ENCODE assay signal across 8 cellular contexts in the genomic region with DNA sequence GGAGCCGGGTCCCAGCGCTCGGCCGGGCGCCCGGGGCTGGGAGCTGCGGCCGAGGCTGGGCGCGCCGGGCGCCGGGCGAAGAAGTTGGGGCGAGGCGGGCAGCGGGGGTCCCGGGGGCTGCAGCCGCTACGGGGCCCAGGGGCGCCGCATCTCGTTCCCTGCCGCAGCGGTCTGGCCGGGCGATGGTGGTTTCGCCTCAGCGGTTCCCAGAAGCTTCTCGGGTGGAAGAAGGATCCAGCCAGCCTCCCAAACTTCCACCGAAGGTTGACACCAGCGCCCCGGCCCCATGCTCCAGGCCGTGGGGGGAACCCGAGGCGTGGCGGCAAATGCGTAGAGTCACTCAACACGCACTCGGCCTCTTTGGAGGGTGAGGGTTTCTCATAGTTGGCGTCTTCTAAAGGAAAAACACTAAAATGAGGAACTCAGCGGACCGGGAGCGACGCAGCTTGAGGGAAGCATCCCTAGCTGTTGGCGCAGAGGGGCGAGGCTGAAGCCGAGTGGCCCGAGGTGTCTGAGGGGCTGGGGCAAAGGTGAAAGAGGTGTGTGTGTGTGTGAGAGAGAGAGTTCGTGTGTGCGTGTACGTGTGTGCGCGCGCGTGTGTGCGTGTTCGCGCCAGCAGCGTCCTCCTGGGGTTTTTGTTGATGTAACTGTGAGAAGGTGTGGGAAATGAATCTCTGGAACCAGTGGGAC. TPM values are rescaled to one million over a fixed set of nuclear protein-coding genes. Genes with fewer than 3 reads are reported as not detected.
DNase-seq lines count a peak whose midpoint lies in the region; ATAC-seq and FAIRE-seq lines count a peak whose summit lies in the region.

No MANE protein-coding gene starts in this region.

- H3K27me3 ChIP-seq in adipocyte (replicated peaks; ENCODE audit: control insufficient read depth, insufficient read depth, low read length), result no peaks in the 10 kb centered on the region
- H3K27me3 ChIP-seq in iPS DF 6.9 (ENCODE audit: control insufficient read depth, insufficient read depth, low read length), result peaks cover 12% of the 10 kb centered on the region
- H3K27me3 ChIP-seq in small intestine (ENCODE audit: control insufficient read depth in 2 of 2, insufficient read depth in 2 of 2, low read length in 2 of 2), result no peaks in the 10 kb centered on the region

- peak overlapping the region; percentile 83 for H3K9ac ChIP-seq in adipocyte (ENCODE audit: low read length)

- no CpG with 5 or more reads among the region's 60 CpGs for WGBS in iPS DF 6.9 (ENCODE audit: insufficient coverage, insufficient read length)
- WGBS in small intestine, 3 donors, result 2 to 7% (median 3%) methylated on average over 33 to 60 of the region's 60 CpGs

- H3K9me3 ChIP-seq in adipocyte (ENCODE audit: control insufficient read depth, low read length) (no peaks in the 10 kb centered on the region), iPS DF 6.9 (ENCODE audit: control insufficient read depth, insufficient read depth, low read length) (no peaks in the 10 kb centered on the region), small intestine (ENCODE audit: control insufficient read depth, low read depth) (no peaks in the 10 kb centered on the region)

- H3K4me3 ChIP-seq in adipocyte (ENCODE audit: low read length) (peak overlapping the region; percentile 81), iPS DF 6.9 (ENCODE audit: low read length) (peak overlapping the region; percentile 96; the same call in 1 of the 2 replicates), small intestine (ENCODE audit: low read depth in 1 of 2, low read length in 2 of 2) (peak overlapping the region; percentile 41 to 48)

- H3K27ac ChIP-seq in iPS DF 6.9 (ENCODE audit: low read length) (no peak overlapping the region), small intestine (ENCODE audit: low read depth in 1 of 2, low read length in 1 of 2) (peak overlapping the region in 1 of 2 donors; percentile 82)

- no peak for ATAC-seq in HG03520 (IDR thresholded peaks at IDR 0.05; ENCODE audit: unreplicated experiment)

- FAIRE-seq in HTR-8/SVneo (lab: Jason Lieb, UNC) (peak; percentile 40), small intestine (lab: Jason Lieb, UNC) (no peak)

- peaks cover 33% of the 10 kb centered on the region for H3K4me1 ChIP-seq in adipocyte (ENCODE audit: control insufficient read depth, insufficient read depth, low read length)
- peaks cover 7% of the 10 kb centered on the region; the same call in 1 of the 2 replicates for H3K4me1 ChIP-seq in iPS DF 6.9 (ENCODE audit: control insufficient read depth, insufficient read depth, low read length)
- no peaks in the 10 kb centered on the region for H3K4me1 ChIP-seq in small intestine (ENCODE audit: control insufficient read depth in 2 of 2, insufficient read depth in 1 of 2, low read depth in 1 of 2, low read length in 1 of 2)

- peak; percentile 51 for DNase-seq in Daoy (ENCODE audit: low read depth)
- peak; percentile 42 for DNase-seq in HTR-8/SVneo (ENCODE audit: insufficient read length, low spot score)
- peak; percentile 67 for DNase-seq in adipocyte (ENCODE audit: low read depth)
- DNase-seq in iPS DF 6.9 (ENCODE audit: low read depth, low spot score), result no peak
- DNase-seq in small intestine, result no peak
- DNase-seq in NCI-H226, result no peak
- no peak for DNase-seq in NCI-H2107 treated with DMSO at 0.1 percent for 48 hours (lab: John Stamatoyannopoulos, UW; ENCODE audit: unreplicated experiment)

- H3K36me3 ChIP-seq in adipocyte (ENCODE audit: control insufficient read depth, insufficient read depth, low read length, severe bottlenecking), result peaks cover 14% of the 10 kb centered on the region
- no peaks in the 10 kb centered on the region for H3K36me3 ChIP-seq in iPS DF 6.9 (ENCODE audit: control insufficient read depth, insufficient read depth, low read length)
- H3K36me3 ChIP-seq in small intestine (ENCODE audit: control insufficient read depth in 2 of 2, insufficient read depth in 2 of 2, low read length in 2 of 2), result no peaks in the 10 kb centered on the region

RNA-seq across cellular contexts. Expression of a gene that starts 0.9 kb away (rescaled TPM):
- total RNA-seq in Daoy (2014; rRNA removed; shearing (Covaris generic)), result 4.4 and 5.0 TPM in 2 replicates
- 1 to 10 TPM in 2 of 3 donors, under 1 TPM in 1; 0.22 to 4.6 (median 1.9) TPM for polyA plus RNA-seq in small intestine

Comparison
In these comparisons a context has a peak if more than half of its experiments do, and no peak if none do; other contexts are left out.
1. DNase-seq: peak in Daoy (single experiment), HTR-8/SVneo (single experiment) and adipocyte (single experiment); none in iPS DF 6.9 (single experiment), small intestine (single experiment), NCI-H226 (single experiment) and NCI-H2107 treated with DMSO at 0.1 percent for 48 hours (single experiment).
2. H3K4me3 ChIP-seq: peak in every context shown above with its lines; median percentile 96 in iPS DF 6.9; 81 in adipocyte; 44 in small intestine.